Comparison of ENCODE assay signal across 8 cellular contexts in the genomic region with DNA sequence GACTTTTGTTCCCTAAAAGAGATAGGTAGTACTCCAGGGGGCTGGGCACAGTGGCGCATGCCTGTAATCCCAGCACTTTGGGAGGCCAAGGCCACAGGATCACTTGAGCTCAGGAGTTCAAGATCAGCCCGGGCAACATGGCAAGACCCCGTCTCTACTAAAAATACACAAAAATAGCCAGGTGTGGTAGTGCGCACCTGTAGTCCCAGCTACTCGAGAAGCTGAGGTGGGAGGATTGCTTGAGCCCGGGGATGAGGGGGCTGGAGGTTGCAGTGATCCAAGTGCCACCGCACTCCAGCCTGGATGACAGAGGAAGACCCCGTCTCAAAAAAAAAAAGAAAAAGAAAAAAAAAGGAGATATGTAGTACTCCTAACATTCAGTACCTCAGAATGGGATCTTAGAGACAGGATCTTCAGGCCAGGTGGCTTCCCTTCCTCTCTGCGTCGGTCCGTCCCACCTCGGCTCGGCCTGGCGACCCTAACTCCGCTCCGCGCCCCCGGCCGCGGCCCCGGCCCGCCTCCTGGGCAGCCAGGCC.
A peak's percentile ranks its signal among the peaks of the same experiment; 100 is the strongest.
DNase-seq lines count a peak whose midpoint lies in the region; ATAC-seq and TF ChIP-seq lines count a peak whose summit lies in the region.

No MANE protein-coding gene starts in this region.

- ATAC-seq in HG03571 (IDR thresholded peaks at IDR 0.05; ENCODE audit: unreplicated experiment): peak; percentile 31
- peak; percentile 15 for ATAC-seq in memory B cell (ENCODE audit: low read depth)
- ATAC-seq in aorta (ENCODE audit: low FRiP score): no peak

- peaks cover 10% of the 10 kb centered on the region for H3K4me1 Mint-ChIP-seq in activated CD4-positive, alpha-beta T cell treated with anti-CD3 and anti-CD28 coated beads, Interleukin-2, amount 10 ng/mL, durations not matched to agents 24 days and 14 days
- H3K4me1 Mint-ChIP-seq in memory B cell: peaks cover 22% of the 10 kb centered on the region

- WGBS in aorta, 2 donors: 7 to 8% methylated on average over 22 of the region's 22 CpGs

- H3K27ac ChIP-seq in aorta (ENCODE audit: low read depth in 1 of 2, low read length in 2 of 2): no peak overlapping the region

- H3K9me3 Mint-ChIP-seq in activated CD4-positive, alpha-beta T cell treated with anti-CD3 and anti-CD28 coated beads, Interleukin-2, amount 10 ng/mL, durations not matched to agents 24 days and 14 days: no peaks in the 10 kb centered on the region
- no peaks in the 10 kb centered on the region for H3K9me3 Mint-ChIP-seq in memory B cell

- intact Hi-C loops in activated CD4-positive, alpha-beta T cell treated with anti-CD3 and anti-CD28 coated beads, Interleukin-2, amount 10 ng/mL, durations not matched to agents 24 days and 14 days (cut with micrococcal nuclease): no loop called here
- intact Hi-C loops in aorta (cut with DNase I): no loop called here

- peaks cover 0 to 3% of the 10 kb centered on the region in 2 donors for H3K4me1 ChIP-seq in aorta (ENCODE audit: control insufficient read depth in 1 of 2, insufficient read depth in 2 of 2, low read length in 2 of 2)

- peak overlapping the region; percentile 65 for H3K4me3 ChIP-seq in astrocyte of the spinal cord (ENCODE audit: low read depth, low read length)
- H3K4me3 ChIP-seq in aorta (ENCODE audit: low read length in 2 of 2): peak overlapping the region; percentile 70 to 94

- in situ Hi-C loops in astrocyte of the spinal cord (cut with HindIII; ENCODE audit: low sequenced_read_pairs): no loop called here

- H3K36me3 Mint-ChIP-seq in activated CD4-positive, alpha-beta T cell treated with anti-CD3 and anti-CD28 coated beads, Interleukin-2, amount 10 ng/mL, durations not matched to agents 24 days and 14 days (ENCODE audit: low read depth): peaks cover 7% of the 10 kb centered on the region
- peaks cover 3% of the 10 kb centered on the region for H3K36me3 Mint-ChIP-seq in memory B cell

- TF ChIP-seq CTCF in astrocyte of the spinal cord (IDR thresholded peaks at IDR 0.05; ENCODE audit: low read depth, low read length): no peak

- no peaks in the 10 kb centered on the region for H3K36me3 ChIP-seq in aorta (ENCODE audit: control insufficient read depth in 1 of 2, insufficient read depth in 2 of 2, low read length in 1 of 2)

- H3K27ac Mint-ChIP-seq in activated CD4-positive, alpha-beta T cell treated with anti-CD3 and anti-CD28 coated beads, Interleukin-2, amount 10 ng/mL, durations not matched to agents 24 days and 14 days: peak overlapping the region; percentile 58
- peak overlapping the region; percentile 93 for H3K27ac Mint-ChIP-seq in memory B cell

- DNase-seq in activated CD4-positive, alpha-beta T cell treated with anti-CD3 and anti-CD28 coated beads, Interleukin-2, amount 10 ng/mL, durations not matched to agents 24 days and 14 days: peak; percentile 61
- DNase-seq in activated CD4-positive, alpha-beta T cell treated with anti-CD3 and anti-CD28 coated beads for 1 hour: no peak
- no peak for DNase-seq in astrocyte of the spinal cord (ENCODE audit: low read depth, low spot score)
- DNase-seq in memory B cell (ENCODE audit: low spot score in 2 of 2): no peak
- DNase-seq in aorta: no peak
- DNase-seq in NCI-H1092 treated with DMSO at 0.1 percent for 48 hours (lab: John Stamatoyannopoulos, UW): no peak
- no peak for DNase-seq in NCI-H187 treated with DMSO at 0.1 percent for 48 hours (lab: John Stamatoyannopoulos, UW)

- peaks cover 3% of the 10 kb centered on the region for H3K27me3 Mint-ChIP-seq in activated CD4-positive, alpha-beta T cell treated with anti-CD3 and anti-CD28 coated beads, Interleukin-2, amount 10 ng/mL, durations not matched to agents 24 days and 14 days
- no peaks in the 10 kb centered on the region for H3K27me3 Mint-ChIP-seq in memory B cell

- H3K4me3 Mint-ChIP-seq in activated CD4-positive, alpha-beta T cell treated with anti-CD3 and anti-CD28 coated beads, Interleukin-2, amount 10 ng/mL, durations not matched to agents 24 days and 14 days: peak overlapping the region; percentile 93
- peak overlapping the region; percentile 99 for H3K4me3 Mint-ChIP-seq in memory B cell

- H3K27me3 ChIP-seq in aorta (ENCODE audit: control insufficient read depth in 1 of 2, insufficient read depth in 2 of 2, low read length in 1 of 2): no peaks in the 10 kb centered on the region

- H3K9me3 ChIP-seq in aorta (ENCODE audit: control insufficient read depth, low read length): no peaks in the 10 kb centered on the region
